In the genomic region with DNA sequence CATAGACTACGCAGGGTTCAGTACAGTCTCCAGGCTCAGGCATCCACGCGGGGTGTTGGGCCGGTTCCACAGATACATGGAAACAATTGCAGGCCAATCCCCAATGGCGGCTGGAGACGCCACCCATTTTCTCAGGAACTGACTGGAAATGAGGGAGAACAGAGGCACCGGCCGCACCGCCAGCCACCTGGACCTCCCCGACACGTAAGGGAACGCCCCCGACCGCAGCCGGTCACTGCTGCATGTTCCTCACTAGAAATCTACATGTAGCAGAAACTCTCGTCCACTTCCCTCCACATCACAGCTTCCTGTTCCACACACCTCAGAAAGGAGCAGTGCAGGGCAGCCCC, we compare ENCODE assay signal across 24 cellular contexts. TPM values are rescaled to one million over a fixed set of nuclear protein-coding genes. Genes with fewer than 3 reads are reported as not detected.
A peak's percentile ranks its signal among the peaks of the same experiment; 100 is the strongest.
DNase-seq lines count a peak whose midpoint lies in the region; ATAC-seq and TF ChIP-seq lines count a peak whose summit lies in the region.
"Had no signal": no experiment of that assay in that cellular context is flagged by ENCODE, and none has a peak within 500 bp of the region (broad histone marks: within the 10 kb centered on the region; RNA-seq: fewer than 3 reads in every experiment).

No MANE protein-coding gene starts in this region.

- H3K27me3 ChIP-seq in BLaER1 treated with 17β-estradiol and CSF1 and Interleukin-3, amounts not matched to agents 10 nM and 100 nM, result no peaks in the 10 kb centered on the region; a peak in 1 of 22 replicates
- H3K27me3 ChIP-seq in mammary epithelial cell (ENCODE audit: insufficient read depth, low read length), result no peaks in the 10 kb centered on the region
- no peaks in the 10 kb centered on the region for H3K27me3 ChIP-seq in lung (ENCODE audit: control insufficient read depth, insufficient read depth)
- H3K27me3 ChIP-seq: brain microvascular endothelial cell, SJCRH30 had no signal

- DNase-seq in mammary epithelial cell (no peak), lung (ENCODE audit: low spot score) (no peak), substantia nigra (lab: John Stamatoyannopoulos, UW) (peak in 1 of 49 donors; percentile 12), amygdala (lab: John Stamatoyannopoulos, UW) (no peak), NCI-H82 (lab: John Stamatoyannopoulos, UW) (no peak), NCI-H524 (lab: John Stamatoyannopoulos, UW) (no peak)
- DNase-seq: activated CD4-positive, alpha-beta T cell treated with anti-CD3 and anti-CD28 coated beads, Interleukin-2, amount 10 ng/mL, durations not matched to agents 24 days and 14 days; activated CD8-positive, alpha-beta memory T cell treated with anti-CD3 and anti-CD28 coated beads, Interleukin-2, amount 10 ng/mL, durations not matched to agents 7 days and 5 days; brain microvascular endothelial cell; CD4-positive, alpha-beta T cell; DMS153; GDM1; hypothalamus; islet precursor cell; MM.1S; natural killer cell; NCI-H1694; NCI-H2171 treated with DMSO at 0.1 percent for 48 hours; OCI-M1; SJCRH30; stimulated activated naive CD4-positive, alpha-beta T cell treated with Interleukin-2 at 50 U/mL for 16 hours; T-helper 1 cell had no signal

- peaks cover 91 to 99% (median 94%) of the 10 kb centered on the region in 10 experiments for H3K4me1 ChIP-seq in BLaER1 treated with 17β-estradiol and CSF1 and Interleukin-3, amounts not matched to agents 10 nM and 100 nM
- H3K4me1 ChIP-seq in mammary epithelial cell (ENCODE audit: insufficient read depth, low read length) (peaks cover 47% of the 10 kb centered on the region), lung (ENCODE audit: control insufficient read depth in 2 of 2, insufficient read depth in 2 of 2, low read length in 2 of 2) (peaks cover 6 to 35% of the 10 kb centered on the region in 2 donors)
- H3K4me1 ChIP-seq: SJCRH30 had no signal

- peak overlapping the region; percentile 24 for H2AFZ ChIP-seq in mammary epithelial cell (ENCODE audit: low read depth, low read length)

- peaks cover 97% of the 10 kb centered on the region for H3K79me2 ChIP-seq in mammary epithelial cell (ENCODE audit: insufficient read depth, low read length)

- in situ Hi-C loops in mammary epithelial cell (cut with MboI; ENCODE audit: low sequenced_read_pairs in 2 of 2), result no loop called here

- H3K9me3 ChIP-seq in BLaER1 treated with 17β-estradiol and CSF1 and Interleukin-3, amounts not matched to agents 10 nM and 100 nM (replicated peaks in 1 of 11), result no peaks in the 10 kb centered on the region
- H3K9me3 ChIP-seq in mammary epithelial cell (replicated peaks; ENCODE audit: insufficient read depth, low read length) (no peaks in the 10 kb centered on the region), lung (ENCODE audit: control insufficient read depth in 2 of 2, insufficient read depth in 1 of 2, low read length in 1 of 2) (no peaks in the 10 kb centered on the region)
- H3K9me3 ChIP-seq: SJCRH30 had no signal

- peak overlapping the region in 8 of 10 experiments; percentile 12 to 50 (median 23); a peak in 10 of 20 replicates for H3K4me3 ChIP-seq in BLaER1 treated with 17β-estradiol and CSF1 and Interleukin-3, amounts not matched to agents 10 nM and 100 nM
- H3K4me3 ChIP-seq in mammary epithelial cell (replicated peaks in 1 of 3; ENCODE audit: insufficient read depth in 1 of 3, low read depth in 2 of 3, low read length in 3 of 3) (no peak overlapping the region), lung (no peak overlapping the region)
- H3K4me3 ChIP-seq: SJCRH30 had no signal

- ATAC-seq in lung (ENCODE audit: insufficient read depth, low FRiP score) (no peak), GM18870 (IDR thresholded peaks at IDR 0.05; ENCODE audit: unreplicated experiment) (no peak)
- ATAC-seq: activated CD8-positive, alpha-beta memory T cell treated with anti-CD3 and anti-CD28 coated beads, Interleukin-2, amount 10 ng/mL, durations not matched to agents 7 days and 5 days; natural killer cell had no signal

- no TSS peak for BruUV-seq in mammary epithelial cell (replicated peaks; lab: Mats Ljungman, UMichigan)

- TF ChIP-seq CTCF in mammary epithelial cell (conservative IDR thresholded peaks at IDR 0.05 in 1 of 2, IDR thresholded peaks at IDR 0.05 in 1 of 2; ENCODE audit: extremely low read depth in 1 of 2, insufficient read depth in 1 of 2, low read depth in 1 of 2, low read length in 2 of 2) (no peak), lung (IDR thresholded peaks at IDR 0.05; ENCODE audit: control extremely low read depth, extremely low read depth) (no peak)

- peaks cover 26 to 100% (median 83%) of the 10 kb centered on the region in 11 experiments for H4K20me1 ChIP-seq in BLaER1 treated with 17β-estradiol and CSF1 and Interleukin-3, amounts not matched to agents 10 nM and 100 nM
- H4K20me1 ChIP-seq in mammary epithelial cell (ENCODE audit: insufficient read depth, low read length), result no peaks in the 10 kb centered on the region

- dilution Hi-C loops in mammary epithelial cell (cut with HindIII; ENCODE audit: low sequenced_read_pairs), result no loop called here

- H3K9ac ChIP-seq in BLaER1 treated with 17β-estradiol and CSF1 and Interleukin-3, amounts not matched to agents 10 nM and 100 nM, result peak overlapping the region; percentile 34 to 70 (median 55); a peak in 16 of 22 replicates
- no peak overlapping the region for H3K9ac ChIP-seq in mammary epithelial cell (ENCODE audit: insufficient read depth, low read length)

- intact Hi-C loops in mammary epithelial cell (cut with micrococcal nuclease), result loop anchor here (1.0 to 10.0 kb wide), 4 partner anchors 20 to 514 kb away; partner anchors contain the start of gene TUBGCP5

- CTCF ChIA-PET in mammary epithelial cell (lab: Charles Lee; ENCODE audit: low non-redundant PET), result no interaction called here

- peak overlapping the region; percentile 80 to 100 (median 96) for H3K4me2 ChIP-seq in BLaER1 treated with 17β-estradiol and CSF1 and Interleukin-3, amounts not matched to agents 10 nM and 100 nM
- H3K4me2 ChIP-seq in mammary epithelial cell (ENCODE audit: insufficient read depth, low read depth, low read length), result peak overlapping the region; percentile 92

- peaks cover 7 to 19% (median 15%) of the 10 kb centered on the region in 11 experiments; a peak in 21 of 22 replicates for H3K36me3 ChIP-seq in BLaER1 treated with 17β-estradiol and CSF1 and Interleukin-3, amounts not matched to agents 10 nM and 100 nM
- peaks cover 5% of the 10 kb centered on the region for H3K36me3 ChIP-seq in mammary epithelial cell (ENCODE audit: insufficient read depth, low read length)
- peaks cover 0 to 7% of the 10 kb centered on the region in 2 donors for H3K36me3 ChIP-seq in lung (ENCODE audit: control insufficient read depth in 2 of 2, insufficient read depth in 2 of 2, low read length in 2 of 2)
- H3K36me3 ChIP-seq: brain microvascular endothelial cell, SJCRH30 had no signal

- H3K27ac ChIP-seq in BLaER1 treated with 17β-estradiol and CSF1 and Interleukin-3, amounts not matched to agents 10 nM and 100 nM, result peak overlapping the region in 9 of 11 experiments; percentile 61 to 83 (median 67); a peak in 18 of 22 replicates
- H3K27ac ChIP-seq in mammary epithelial cell (ENCODE audit: insufficient read depth, low read depth, low read length), result no peak overlapping the region
- peak overlapping the region; percentile 33 to 42 for H3K27ac ChIP-seq in lung (ENCODE audit: low read depth in 1 of 2, low read length in 1 of 2)
- H3K27ac ChIP-seq in substantia nigra (ENCODE audit: low read depth, low read length, poor library complexity, severe bottlenecking), result peak overlapping the region; percentile 31
- H3K27ac ChIP-seq: brain microvascular endothelial cell, SJCRH30 had no signal

- WGBS in mammary epithelial cell (ENCODE audit: low coverage, missing lambda C conversion rate), result 66% methylated on average over 12 of the region's 16 CpGs
- 81 to 91% methylated on average over 16 of the region's 16 CpGs for WGBS in lung, 2 donors

RNA-seq across cellular contexts. Expression of gene CYFIP1, which starts 29.2 kb away (rescaled TPM):
- 100 to 1,000 TPM; 128 to 158 TPM for total RNA-seq in mammary epithelial cell
- polyA plus RNA-seq in mammary epithelial cell, result 73.3 TPM
- polyA minus RNA-seq in mammary epithelial cell, result 292 TPM
- 100 to 1,000 TPM; 108 to 136 TPM for total RNA-seq in lung
- 10 to 100 TPM; 27.0 to 65.5 TPM for polyA plus RNA-seq in lung

Comparison
In these comparisons a context has a peak if more than half of its experiments do, and no peak if none do; other contexts are left out.
1. H3K4me3 ChIP-seq: peak in BLaER1 treated with 17β-estradiol and CSF1 and Interleukin-3, amounts not matched to agents 10 nM and 100 nM (8 of 10); none in mammary epithelial cell (0 of 3) and lung (single experiment).